16 cellular contexts compared by ENCODE assay signal in the genomic region with DNA sequence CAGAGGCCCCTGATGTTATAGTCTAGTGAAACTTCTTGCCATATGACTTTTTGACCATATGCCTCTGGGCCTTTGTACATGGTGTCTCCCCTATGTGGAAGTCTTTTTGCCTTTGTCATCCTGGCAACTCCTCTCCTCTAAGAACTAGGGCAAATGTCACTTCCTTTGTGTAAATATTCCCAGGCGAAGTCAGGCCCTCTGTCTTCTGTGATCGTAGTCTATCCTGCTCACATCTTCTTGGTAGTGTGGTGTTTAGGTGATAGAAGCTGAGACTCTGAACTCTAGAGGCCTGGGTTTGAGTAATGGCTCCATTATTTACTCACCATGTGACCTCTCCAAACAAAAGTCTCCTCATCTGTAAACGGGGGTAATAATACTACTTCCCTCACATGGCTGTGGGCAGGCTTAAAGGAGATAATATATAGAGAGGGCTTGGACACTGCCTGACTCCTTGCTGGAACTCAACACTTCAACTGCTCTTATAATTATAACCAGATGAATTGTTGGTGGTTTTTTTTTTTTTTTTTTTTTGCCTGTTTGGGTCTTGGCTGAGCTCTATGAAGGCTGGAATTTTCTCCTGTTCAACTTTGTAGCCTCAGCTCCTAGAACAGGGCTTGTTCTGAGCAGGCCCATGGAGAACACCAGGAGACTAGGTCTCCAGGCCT. TPM values are rescaled to one million over a fixed set of nuclear protein-coding genes. Genes with fewer than 3 reads are reported as not detected.
A peak's percentile ranks its signal among the peaks of the same experiment; 100 is the strongest.
DNase-seq lines count a peak whose midpoint lies in the region; ATAC-seq and TF ChIP-seq lines count a peak whose summit lies in the region.
"Had no signal": no experiment of that assay in that cellular context is flagged by ENCODE, and none has a peak within 500 bp of the region (broad histone marks: within the 10 kb centered on the region; RNA-seq: fewer than 3 reads in every experiment).

No MANE protein-coding gene starts in this region.

- POLR2A ChIA-PET in PC-9 (lab: Charles Lee; ENCODE audit: unreplicated experiment) = no interaction called here
- POLR2A ChIA-PET in CD4-positive, alpha-beta T cell (lab: Charles Lee) = no interaction called here

- H3K4me3 ChIP-seq in PC-9 = no peak overlapping the region
- H3K4me3 ChIP-seq in fibroblast of mammary gland (ENCODE audit: control insufficient read depth, low read depth, low read length) = no peak overlapping the region
- H3K4me3 ChIP-seq in neural progenitor cell = no peak overlapping the region
- H3K4me3 ChIP-seq: cardiac muscle cell had no signal

- H3K27ac ChIP-seq in PC-9 = no peak overlapping the region
- H3K27ac ChIP-seq in neural progenitor cell = no peak overlapping the region
- no peak overlapping the region for H3K27ac ChIP-seq in CD4-positive, alpha-beta T cell (ENCODE audit: low read depth, low read length)
- H3K27ac ChIP-seq: cardiac muscle cell had no signal

- DNase-seq in GM04503 (ENCODE audit: low read depth) = peak; percentile 74
- DNase-seq in PC-9 = peak in 1 of 2 experiments; percentile 40
- DNase-seq in fibroblast of mammary gland (ENCODE audit: low read depth) = peak; percentile 97
- no peak for DNase-seq in neural progenitor cell (ENCODE audit: low spot score)
- DNase-seq in omental fat pad (ENCODE audit: low spot score) = no peak
- no peak for DNase-seq in activated CD4-positive, alpha-beta T cell treated with anti-CD3 and anti-CD28 coated beads, Interleukin-2, amount 50 U/mL, for 1 hour
- DNase-seq in CD4-positive, alpha-beta T cell = no peak
- DNase-seq: C1 segment of cervical spinal cord; effector CD8-positive, alpha-beta T cell; glutamatergic neuron; NCI-H748 treated with DMSO at 0.1 percent for 48 hours; posterior cingulate gyrus had no signal

- no peaks in the 10 kb centered on the region for H3K79me2 ChIP-seq in PC-9 (ENCODE audit: low read depth)
- no peaks in the 10 kb centered on the region for H3K79me2 ChIP-seq in neural progenitor cell (ENCODE audit: low read depth)

- no peak overlapping the region for H3K4me3 Mint-ChIP-seq in neural progenitor cell
- H3K4me3 Mint-ChIP-seq in CD4-positive, alpha-beta T cell = no peak overlapping the region

- H3K9me3 Mint-ChIP-seq in neural progenitor cell = no peaks in the 10 kb centered on the region
- H3K9me3 Mint-ChIP-seq in CD4-positive, alpha-beta T cell = no peaks in the 10 kb centered on the region

- H3K36me3 ChIP-seq in PC-9 (ENCODE audit: low read depth) (no peaks in the 10 kb centered on the region), neural progenitor cell (no peaks in the 10 kb centered on the region)
- H3K36me3 ChIP-seq: cardiac muscle cell had no signal

- no peak overlapping the region for H3K9ac ChIP-seq in neural progenitor cell

- H3F3A ChIP-seq in PC-9 (ENCODE audit: insufficient read depth, low read depth) = no peaks in the 10 kb centered on the region
- H3F3A ChIP-seq in neural progenitor cell (ENCODE audit: low read depth) = no peaks in the 10 kb centered on the region

- no TSS peak for BruUV-seq in PC-9 (replicated peaks; lab: Mats Ljungman, UMichigan)

- TF ChIP-seq CTCF in PC-9 (conservative IDR thresholded peaks at IDR 0.05) (no peak), fibroblast of mammary gland (conservative IDR thresholded peaks at IDR 0.05; ENCODE audit: control insufficient read depth, insufficient read depth, low read depth, low read length) (no peak), neural progenitor cell (IDR thresholded peaks at IDR 0.05) (no peak), omental fat pad (IDR thresholded peaks at IDR 0.05) (no peak)
- TF ChIP-seq CTCF in CD4-positive, alpha-beta T cell (IDR thresholded peaks at IDR 0.05) = no peak

- H3K27me3 ChIP-seq in PC-9 (ENCODE audit: insufficient read depth, low read depth) = no peaks in the 10 kb centered on the region
- no peaks in the 10 kb centered on the region for H3K27me3 ChIP-seq in neural progenitor cell
- no peaks in the 10 kb centered on the region for H3K27me3 ChIP-seq in CD4-positive, alpha-beta T cell (ENCODE audit: control insufficient read depth, insufficient read depth, low read length)
- H3K27me3 ChIP-seq: cardiac muscle cell had no signal

- H3K27me3 Mint-ChIP-seq in neural progenitor cell (ENCODE audit: insufficient read depth, low read depth) = no peaks in the 10 kb centered on the region
- no peaks in the 10 kb centered on the region for H3K27me3 Mint-ChIP-seq in CD4-positive, alpha-beta T cell

- H2AFZ ChIP-seq in PC-9 (0 out of 2 replicates have a peak overlapping the region, but pooled peaks have one; percentile 43), neural progenitor cell (replicated peaks) (peak overlapping the region; percentile 17)

- peak overlapping the region; percentile 20 for H3K4me2 ChIP-seq in PC-9
- no peak overlapping the region for H3K4me2 ChIP-seq in neural progenitor cell

- H3K4me1 Mint-ChIP-seq in neural progenitor cell = peaks cover 11% of the 10 kb centered on the region
- H3K4me1 Mint-ChIP-seq in CD4-positive, alpha-beta T cell (ENCODE audit: low read depth) = no peaks in the 10 kb centered on the region

- CTCF ChIA-PET in PC-9 (lab: Charles Lee) = no interaction called here
- CTCF ChIA-PET in CD4-positive, alpha-beta T cell (lab: Charles Lee) = no interaction called here

- no peak overlapping the region for H3K27ac Mint-ChIP-seq in neural progenitor cell
- H3K27ac Mint-ChIP-seq in CD4-positive, alpha-beta T cell = no peak overlapping the region

- peaks cover 8% of the 10 kb centered on the region for H3K4me1 ChIP-seq in PC-9 (replicated peaks; ENCODE audit: insufficient read depth)
- H3K4me1 ChIP-seq in neural progenitor cell = no peaks in the 10 kb centered on the region

- no peaks in the 10 kb centered on the region for H4K20me1 ChIP-seq in PC-9 (ENCODE audit: insufficient read depth)
- H4K20me1 ChIP-seq in neural progenitor cell (ENCODE audit: low read depth) = no peaks in the 10 kb centered on the region

- no peaks in the 10 kb centered on the region for H3K36me3 Mint-ChIP-seq in neural progenitor cell
- H3K36me3 Mint-ChIP-seq in CD4-positive, alpha-beta T cell (ENCODE audit: low read depth) = no peaks in the 10 kb centered on the region

- ATAC-seq in omental fat pad (ENCODE audit: low FRiP score) (no peak), HG02852 (IDR thresholded peaks at IDR 0.05; ENCODE audit: unreplicated experiment) (no peak)
- no peak for ATAC-seq in CD4-positive, alpha-beta T cell (ENCODE audit: poor library complexity)

- intact Hi-C loops in PC-9 (cut with micrococcal nuclease; ENCODE audit: unreplicated experiment) = loop anchor here (2.0 kb wide), 1 partner anchor 58 kb away; no protein-coding TSS in a partner anchor
- intact Hi-C loops in CD4-positive, alpha-beta T cell (cut with DNase I, micrococcal nuclease) = no loop called here

- H3K9me3 ChIP-seq in PC-9 (ENCODE audit: insufficient read depth, low read depth) (no peaks in the 10 kb centered on the region), neural progenitor cell (ENCODE audit: low read depth) (no peaks in the 10 kb centered on the region)
- H3K9me3 ChIP-seq in CD4-positive, alpha-beta T cell (ENCODE audit: control insufficient read depth, low read length) = no peaks in the 10 kb centered on the region

- H3K9me2 ChIP-seq in PC-9 (ENCODE audit: insufficient read depth) = no peaks in the 10 kb centered on the region

RNA-seq across cellular contexts. Expression of gene INSC, which starts 43.8 kb away (rescaled TPM):
- total RNA-seq in PC-9 (2021) = not detected in 2 replicates
- total RNA-seq in neural progenitor cell (ENCODE audit: low replicate concordance) = 0.09 and 0.87 TPM in 2 replicates
- total RNA-seq in omental fat pad = 1 to 10 TPM in 1 of 4 donors, not detected in 3; 3.0 TPM
- not detected for total RNA-seq in CD4-positive, alpha-beta T cell
- total RNA-seq: cardiac muscle cell, H7, RPMI7951 had no signal

Comparison
In these comparisons a context has a peak if more than half of its experiments do, and no peak if none do; other contexts are left out.
1. DNase-seq: peak in GM04503 (single experiment) and fibroblast of mammary gland (single experiment); none in neural progenitor cell (single experiment), omental fat pad (single experiment), activated CD4-positive, alpha-beta T cell treated with anti-CD3 and anti-CD28 coated beads, Interleukin-2, amount 50 U/mL, for 1 hour (single experiment) and CD4-positive, alpha-beta T cell (0 of 10).